Comparison of ENCODE assay signal across 11 cellular contexts in genomic region chrX:45762699-45763647, GRCh38.
DNase-seq lines count a peak whose midpoint lies in the region; ATAC-seq, FAIRE-seq and TF ChIP-seq lines count a peak whose summit lies in the region.
"Had no signal": no experiment of that assay in that cellular context is flagged by ENCODE, and none has a peak within 500 bp of the region (broad histone marks: within the 10 kb centered on the region; RNA-seq: fewer than 3 reads in every experiment).

No MANE protein-coding gene starts in this region.

- no peaks in the 10 kb centered on the region for H3K27me3 Mint-ChIP-seq in Caco-2 (ENCODE audit: insufficient read depth, unreplicated experiment)

- H3K9me3 ChIP-seq in Loucy (ENCODE audit: insufficient read depth, low read depth, low read length) (no peaks in the 10 kb centered on the region), GM12878 (replicated peaks; ENCODE audit: control insufficient read depth, insufficient read depth, low read length) (no peaks in the 10 kb centered on the region), Caco-2 (no peaks in the 10 kb centered on the region), mucosa of descending colon (no peaks in the 10 kb centered on the region)
- H3K9me3 ChIP-seq: esophagus muscularis mucosa had no signal

- peak; percentile 37 to 61 for ATAC-seq in activated naive CD4-positive, alpha-beta T cell treated with anti-CD3 and anti-CD28 coated beads, Interleukin-2, amount 50 U/mL, for 72 hours
- ATAC-seq in GM12878 (peak; percentile 44), mucosa of descending colon (no peak)

- POLR2A ChIA-PET in GM12878 (lab: Charles Lee) (no interaction called here), Caco-2 (lab: Charles Lee) (no interaction called here)

- H4K20me1 ChIP-seq in Loucy (ENCODE audit: insufficient read depth, low read length, poor library complexity, severe bottlenecking) (peaks cover 16% of the 10 kb centered on the region), GM12878 (ENCODE audit: control insufficient read depth, insufficient read depth) (no peaks in the 10 kb centered on the region)

- no TSS peak for BruUV-seq in GM12878 (replicated peaks; lab: Mats Ljungman, UMichigan)
- no TSS peak for BruUV-seq in Caco-2 (replicated peaks; lab: Mats Ljungman, UMichigan)

- no peak overlapping the region for H3K4me3 Mint-ChIP-seq in Caco-2 (ENCODE audit: unreplicated experiment)
- H3K4me3 Mint-ChIP-seq: mesothelial cell of epicardium had no signal

- no peak for TF ChIP-seq RAD21 in GM12878 (IDR thresholded peaks at IDR 0.05; ENCODE audit: insufficient read depth, low read depth, low read length)

- SMC1A ChIA-PET in GM12878 (lab: Charles Lee; ENCODE audit: uncharacterized antibody, unreplicated experiment): interaction anchor here (1.0 to 1.1 kb wide), 2 partner anchors 9 to 815 kb away, joined by 3 to 6 read pairs; no protein-coding TSS in a partner anchor

- H3K9me2 ChIP-seq in Loucy (replicated peaks; ENCODE audit: low read depth, low read length): no peaks in the 10 kb centered on the region

- intact Hi-C loops in GM12878 (cut with micrococcal nuclease; ENCODE audit: unreplicated experiment): no loop called here
- intact Hi-C loops in Caco-2 (cut with micrococcal nuclease; ENCODE audit: unreplicated experiment): no loop called here
- intact Hi-C loops in mucosa of descending colon (cut with DNase I, micrococcal nuclease): no loop called here

- TF ChIP-seq EP300 in GM12878 (IDR thresholded peaks at IDR 0.05; ENCODE audit: borderline replicate concordance in 1 of 2, control insufficient read depth in 1 of 2, low read depth in 2 of 2, low read length in 2 of 2): peak; percentile 54 to 73; a peak in 3 of 4 replicates

- H3K4me3 ChIP-seq in Loucy (ENCODE audit: low read length, poor library complexity, severe bottlenecking) (peak overlapping the region; percentile 28), GM12878 (no peak overlapping the region), Caco-2 (ENCODE audit: low read depth, low read length) (no peak overlapping the region), mucosa of descending colon (no peak overlapping the region)
- H3K4me3 ChIP-seq: esophagus muscularis mucosa had no signal

- TF ChIP-seq CTCF in Loucy (conservative IDR thresholded peaks at IDR 0.05; ENCODE audit: low read length) (no peak), GM12878 (IDR thresholded peaks at IDR 0.05 in 2 of 3, conservative IDR thresholded peaks at IDR 0.05 in 1 of 3; ENCODE audit: control insufficient read depth in 2 of 3, extremely low read depth in 1 of 3, insufficient read depth in 1 of 3, low read depth in 3 of 3, low read length in 3 of 3) (no peak), Caco-2 (IDR thresholded peaks at IDR 0.05; ENCODE audit: insufficient read depth in 1 of 2, low read depth in 1 of 2, low read length in 1 of 2, severe bottlenecking in 1 of 2, unreplicated experiment in 1 of 2) (no peak), mucosa of descending colon (IDR thresholded peaks at IDR 0.05) (no peak)

- peak; percentile 88 for FAIRE-seq in GM12878 (lab: Jason Lieb, UNC)

- H2AFZ ChIP-seq in Loucy (ENCODE audit: low read length): no peak overlapping the region
- no peak overlapping the region for H2AFZ ChIP-seq in GM12878 (ENCODE audit: control insufficient read depth, low read depth, low read length)

- H3K79me2 ChIP-seq in Loucy (ENCODE audit: insufficient read depth, low read length) (peaks cover 85% of the 10 kb centered on the region), GM12878 (ENCODE audit: control insufficient read depth, insufficient read depth, low read length) (no peaks in the 10 kb centered on the region)

- H3F3A ChIP-seq in Loucy (ENCODE audit: low read depth): peaks cover 16% of the 10 kb centered on the region

- WGBS in GM12878 (ENCODE audit: insufficient coverage, insufficient replicate concordance, low lambda C conversion rate, missing lambda C conversion rate): 28% methylated on average over 6 of the region's 6 CpGs

- CTCF ChIA-PET in GM12878 (lab: Yijun Ruan, JAX) (no interaction called here), Caco-2 (lab: Charles Lee) (no interaction called here)

- in situ Hi-C loops in GM12878 (cut with MboI): loop anchor here (25.0 kb wide), 1 partner anchor 876 kb away; no protein-coding TSS in a partner anchor

- H3K27ac Mint-ChIP-seq in activated naive CD4-positive, alpha-beta T cell treated with anti-CD3 and anti-CD28 coated beads, Interleukin-2, amount 50 U/mL, for 72 hours: peak overlapping the region; percentile 25 to 79
- H3K27ac Mint-ChIP-seq in Caco-2 (ENCODE audit: unreplicated experiment): no peak overlapping the region
- H3K27ac Mint-ChIP-seq: mesothelial cell of epicardium had no signal

- no peaks in the 10 kb centered on the region for H3K27me3 ChIP-seq in Loucy (ENCODE audit: insufficient read depth, low read length, poor library complexity, severe bottlenecking)
- H3K27me3 ChIP-seq in GM12878 (replicated peaks in 1 of 2; ENCODE audit: control insufficient read depth in 2 of 2, insufficient read depth in 2 of 2, low read length in 1 of 2): no peaks in the 10 kb centered on the region
- no peaks in the 10 kb centered on the region for H3K27me3 ChIP-seq in Caco-2 (replicated peaks; ENCODE audit: control insufficient read depth, insufficient read depth, low read length)
- H3K27me3 ChIP-seq: esophagus muscularis mucosa had no signal

- H3K9ac ChIP-seq in Loucy (ENCODE audit: low read depth, low read length, poor library complexity, severe bottlenecking) (peak overlapping the region; percentile 90), GM12878 (ENCODE audit: control insufficient read depth, insufficient read depth, low read length) (no peak overlapping the region)

- RAD21 ChIA-PET in GM12878 (lab: Charles Lee; ENCODE audit: unreplicated experiment): no interaction called here

- peaks cover 27 to 36% of the 10 kb centered on the region in 2 donors for H3K36me3 Mint-ChIP-seq in activated naive CD4-positive, alpha-beta T cell treated with anti-CD3 and anti-CD28 coated beads, Interleukin-2, amount 50 U/mL, for 72 hours
- peaks cover 7% of the 10 kb centered on the region for H3K36me3 Mint-ChIP-seq in Caco-2 (ENCODE audit: insufficient read depth, unreplicated experiment)

- H3K4me2 ChIP-seq in Loucy (ENCODE audit: low read depth, low read length, poor library complexity, severe bottlenecking) (peak overlapping the region; percentile 76), GM12878 (ENCODE audit: control insufficient read depth, insufficient read depth) (peak overlapping the region; percentile 46; the same call in 1 of the 2 replicates)

- no peak for DNase-seq in activated naive CD4-positive, alpha-beta T cell treated with anti-CD3 and anti-CD28 coated beads, Interleukin-2, amount 50 U/mL, for 72 hours (ENCODE audit: low spot score in 2 of 2)
- DNase-seq in activated naive CD4-positive, alpha-beta T cell treated with anti-CD3 and anti-CD28 coated beads, Interleukin-2, amount 50 U/mL, for 16 hours: no peak
- peak; percentile 45 for DNase-seq in GM12878 (ENCODE audit: low read depth, low spot score)
- no peak for DNase-seq in Caco-2
- no peak for DNase-seq in NCI-H128 (lab: John Stamatoyannopoulos, UW; ENCODE audit: unreplicated experiment)
- no peak for DNase-seq in NCI-H1092 (lab: John Stamatoyannopoulos, UW)
- DNase-seq in mucosa of descending colon: no peak
- DNase-seq: stimulated activated CD4-positive, alpha-beta T cell treated with anti-CD3 and anti-CD28 coated beads, Interleukin-4, amount 100 ng/mL, for 24 hours had no signal

- no peaks in the 10 kb centered on the region for H3K9me3 Mint-ChIP-seq in activated naive CD4-positive, alpha-beta T cell treated with anti-CD3 and anti-CD28 coated beads, Interleukin-2, amount 50 U/mL, for 72 hours
- no peaks in the 10 kb centered on the region for H3K9me3 Mint-ChIP-seq in Caco-2 (ENCODE audit: unreplicated experiment)

- H3K4me1 ChIP-seq in Loucy (ENCODE audit: insufficient read depth, low read length, poor library complexity, severe bottlenecking) (peaks cover 69% of the 10 kb centered on the region), GM12878 (ENCODE audit: control insufficient read depth, insufficient read depth, low read length) (peaks cover 19% of the 10 kb centered on the region), Caco-2 (no peaks in the 10 kb centered on the region), mucosa of descending colon (ENCODE audit: low read depth) (no peaks in the 10 kb centered on the region)

- H3K4me1 Mint-ChIP-seq in Caco-2 (ENCODE audit: low read depth, unreplicated experiment): peaks cover 5% of the 10 kb centered on the region

- no peak for TF ChIP-seq POLR2A in GM12878 (IDR thresholded peaks at IDR 0.05; ENCODE audit: low read depth, low read length)

- no peaks in the 10 kb centered on the region for H3K36me3 ChIP-seq in Loucy (ENCODE audit: insufficient read depth, low read length)
- no peaks in the 10 kb centered on the region; a peak in 1 of 4 replicates for H3K36me3 ChIP-seq in GM12878 (ENCODE audit: control insufficient read depth in 2 of 2, insufficient read depth in 2 of 2, low read length in 1 of 2)
- H3K36me3 ChIP-seq in Caco-2 (ENCODE audit: control insufficient read depth, insufficient read depth, low read length): no peaks in the 10 kb centered on the region
- H3K36me3 ChIP-seq in mucosa of descending colon (ENCODE audit: low read depth): no peaks in the 10 kb centered on the region
- H3K36me3 ChIP-seq: esophagus muscularis mucosa had no signal

- no peak overlapping the region; the same call in 1 of the 2 replicates for H3K27ac ChIP-seq in GM12878 (ENCODE audit: control insufficient read depth, insufficient read depth)
- H3K27ac ChIP-seq: esophagus muscularis mucosa had no signal

TF ChIP-seq in GM12878, 131 proteins besides CTCF, POLR2A, EP300 and RAD21 (continues in another document):
- TF ChIP-seq CREB1 (IDR thresholded peaks at IDR 0.05; ENCODE audit: low read depth): peak; percentile 17; the same call in 1 of the 2 replicates
- TF ChIP-seq SPI1 (IDR thresholded peaks at IDR 0.05; ENCODE audit: borderline replicate concordance, insufficient read depth, low read depth, low read length): no peak
- peak; percentile 47 for TF ChIP-seq BCL3 (IDR thresholded peaks at IDR 0.05; ENCODE audit: borderline replicate concordance, insufficient read depth, low read depth, low read length, poor library complexity, severe bottlenecking)
